Comparison of ENCODE assay signal across 1 cellular context in genomic region chr2:42673989-42674564, GRCh38.
TF ChIP-seq lines count a peak whose summit lies in the region.

No MANE protein-coding gene starts in this region.

TF ChIP-seq in HepG2, 621 proteins besides CTCF, POLR2A, EP300 and RAD21 (continued from another document and continues in another):
- TF ChIP-seq GFI1 (CRISPR knock-in tag; IDR thresholded peaks at IDR 0.05; ENCODE audit: borderline replicate concordance) (peak; percentile 35; the same call in 1 of the 2 replicates), CBFB (CRISPR knock-in tag; IDR thresholded peaks at IDR 0.05) (no peak), LBX2 (CRISPR knock-in tag; IDR thresholded peaks at IDR 0.05; ENCODE audit: borderline replicate concordance) (no peak), CEBPG (CRISPR knock-in tag; IDR thresholded peaks at IDR 0.05) (peak; percentile 66), ZNF441 (CRISPR knock-in tag; IDR thresholded peaks at IDR 0.05; ENCODE audit: borderline replicate concordance) (no peak), ZNF563 (CRISPR knock-in tag; IDR thresholded peaks at IDR 0.05) (no peak), NFYC (CRISPR knock-in tag; IDR thresholded peaks at IDR 0.05) (peak; percentile 79), ARNTL (CRISPR knock-in tag; IDR thresholded peaks at IDR 0.05) (peak; percentile 66), ZBTB7A (CRISPR knock-in tag; IDR thresholded peaks at IDR 0.05) (no peak), ZSCAN29 (CRISPR knock-in tag; conservative IDR thresholded peaks at IDR 0.05) (0 out of 2 replicates have a peak, but pooled peaks have one; percentile 35), FOSL2 (CRISPR knock-in tag; IDR thresholded peaks at IDR 0.05) (0 out of 2 replicates have a peak, but pooled peaks have one; percentile 13), ZHX1 (CRISPR knock-in tag; IDR thresholded peaks at IDR 0.05; ENCODE audit: low read depth) (0 out of 2 replicates have a peak, but pooled peaks have one; percentile 27), SOX13 (IDR thresholded peaks at IDR 0.05) (no peak), SOX13 (CRISPR knock-in tag; conservative IDR thresholded peaks at IDR 0.05 in 1 of 2, IDR thresholded peaks at IDR 0.05 in 1 of 2) (peak in 1 of 2 experiments; percentile 89; a peak in 2 of 4 replicates), BRCA1 (CRISPR knock-in tag; IDR thresholded peaks at IDR 0.05) (no peak), TAF1 (CRISPR knock-in tag; IDR thresholded peaks at IDR 0.05) (no peak), LCORL (IDR thresholded peaks at IDR 0.05) (peak; percentile 59), LCORL (CRISPR knock-in tag; IDR thresholded peaks at IDR 0.05) (0 out of 2 replicates have a peak, but pooled peaks have one; percentile 48), HES4 (CRISPR knock-in tag; IDR thresholded peaks at IDR 0.05; ENCODE audit: borderline replicate concordance) (no peak), CENPT (CRISPR knock-in tag; IDR thresholded peaks at IDR 0.05; ENCODE audit: low read depth) (no peak), ZNF652 (CRISPR knock-in tag; IDR thresholded peaks at IDR 0.05; ENCODE audit: borderline replicate concordance, low read depth) (no peak), DMAP1 (CRISPR knock-in tag; IDR thresholded peaks at IDR 0.05) (no peak), ZMYM2 (CRISPR knock-in tag; IDR thresholded peaks at IDR 0.05) (0 out of 2 replicates have a peak, but pooled peaks have one; percentile 33), NR2F2 (IDR thresholded peaks at IDR 0.05; ENCODE audit: borderline replicate concordance, low read depth) (no peak), ZFP36 (IDR thresholded peaks at IDR 0.05; ENCODE audit: borderline replicate concordance, low read depth, low read length, partially characterized antibody) (no peak), HIC2 (CRISPR knock-in tag; IDR thresholded peaks at IDR 0.05; ENCODE audit: low read depth) (peak; percentile 56; the same call in 1 of the 2 replicates), ZSCAN5A (CRISPR knock-in tag; IDR thresholded peaks at IDR 0.05; ENCODE audit: borderline replicate concordance) (peak; percentile 63; the same call in 1 of the 2 replicates), SALL1 (CRISPR knock-in tag; IDR thresholded peaks at IDR 0.05) (peak; percentile 44; the same call in 1 of the 2 replicates), PAXIP1 (CRISPR knock-in tag; conservative IDR thresholded peaks at IDR 0.05) (peak; percentile 67), RXRB (CRISPR knock-in tag; IDR thresholded peaks at IDR 0.05; ENCODE audit: borderline replicate concordance) (0 out of 2 replicates have a peak, but pooled peaks have one; percentile 43), TRIM22 (IDR thresholded peaks at IDR 0.05) (no peak), ZNF331 (CRISPR knock-in tag; IDR thresholded peaks at IDR 0.05) (peak; percentile 72), MTF2 (CRISPR knock-in tag; IDR thresholded peaks at IDR 0.05; ENCODE audit: borderline replicate concordance) (no peak), TRIM24 (CRISPR knock-in tag; IDR thresholded peaks at IDR 0.05) (0 out of 2 replicates have a peak, but pooled peaks have one; percentile 36), ZNF691 (CRISPR knock-in tag; IDR thresholded peaks at IDR 0.05; ENCODE audit: borderline replicate concordance, low read depth) (no peak), ZNF430 (CRISPR knock-in tag; IDR thresholded peaks at IDR 0.05) (no peak), REL (CRISPR knock-in tag; conservative IDR thresholded peaks at IDR 0.05) (no peak), SOX6 (IDR thresholded peaks at IDR 0.05) (no peak), SOX6 (CRISPR knock-in tag; IDR thresholded peaks at IDR 0.05) (peak; percentile 81), ZSCAN20 (CRISPR knock-in tag; IDR thresholded peaks at IDR 0.05; ENCODE audit: borderline replicate concordance) (no peak), TARDBP (CRISPR knock-in tag; IDR thresholded peaks at IDR 0.05) (peak; percentile 68; the same call in 1 of the 2 replicates), ZBTB38 (CRISPR knock-in tag; IDR thresholded peaks at IDR 0.05) (no peak), IRF9 (CRISPR knock-in tag; IDR thresholded peaks at IDR 0.05; ENCODE audit: borderline replicate concordance) (no peak)
- TF ChIP-seq, protein P1, sequence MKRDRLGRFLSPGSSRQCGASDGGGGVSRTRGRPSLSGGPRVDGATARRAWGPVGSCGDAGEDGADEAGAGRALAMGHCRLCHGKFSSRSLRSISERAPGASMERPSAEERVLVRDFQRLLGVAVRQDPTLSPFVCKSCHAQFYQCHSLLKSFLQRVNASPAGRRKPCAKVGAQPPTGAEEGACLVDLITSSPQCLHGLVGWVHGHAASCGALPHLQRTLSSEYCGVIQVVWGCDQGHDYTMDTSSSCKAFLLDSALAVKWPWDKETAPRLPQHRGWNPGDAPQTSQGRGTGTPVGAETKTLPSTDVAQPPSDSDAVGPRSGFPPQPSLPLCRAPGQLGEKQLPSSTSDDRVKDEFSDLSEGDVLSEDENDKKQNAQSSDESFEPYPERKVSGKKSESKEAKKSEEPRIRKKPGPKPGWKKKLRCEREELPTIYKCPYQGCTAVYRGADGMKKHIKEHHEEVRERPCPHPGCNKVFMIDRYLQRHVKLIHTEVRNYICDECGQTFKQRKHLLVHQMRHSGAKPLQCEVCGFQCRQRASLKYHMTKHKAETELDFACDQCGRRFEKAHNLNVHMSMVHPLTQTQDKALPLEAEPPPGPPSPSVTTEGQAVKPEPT (CRISPR knock-in tag; IDR thresholded peaks at IDR 0.05; ENCODE audit: low read depth) = no peak
- TF ChIP-seq, protein P2, sequence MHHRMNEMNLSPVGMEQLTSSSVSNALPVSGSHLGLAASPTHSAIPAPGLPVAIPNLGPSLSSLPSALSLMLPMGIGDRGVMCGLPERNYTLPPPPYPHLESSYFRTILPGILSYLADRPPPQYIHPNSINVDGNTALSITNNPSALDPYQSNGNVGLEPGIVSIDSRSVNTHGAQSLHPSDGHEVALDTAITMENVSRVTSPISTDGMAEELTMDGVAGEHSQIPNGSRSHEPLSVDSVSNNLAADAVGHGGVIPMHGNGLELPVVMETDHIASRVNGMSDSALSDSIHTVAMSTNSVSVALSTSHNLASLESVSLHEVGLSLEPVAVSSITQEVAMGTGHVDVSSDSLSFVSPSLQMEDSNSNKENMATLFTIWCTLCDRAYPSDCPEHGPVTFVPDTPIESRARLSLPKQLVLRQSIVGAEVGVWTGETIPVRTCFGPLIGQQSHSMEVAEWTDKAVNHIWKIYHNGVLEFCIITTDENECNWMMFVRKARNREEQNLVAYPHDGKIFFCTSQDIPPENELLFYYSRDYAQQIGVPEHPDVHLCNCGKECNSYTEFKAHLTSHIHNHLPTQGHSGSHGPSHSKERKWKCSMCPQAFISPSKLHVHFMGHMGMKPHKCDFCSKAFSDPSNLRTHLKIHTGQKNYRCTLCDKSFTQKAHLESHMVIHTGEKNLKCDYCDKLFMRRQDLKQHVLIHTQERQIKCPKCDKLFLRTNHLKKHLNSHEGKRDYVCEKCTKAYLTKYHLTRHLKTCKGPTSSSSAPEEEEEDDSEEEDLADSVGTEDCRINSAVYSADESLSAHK (CRISPR knock-in tag; IDR thresholded peaks at IDR 0.05; ENCODE audit: borderline replicate concordance) = no peak
